ENCODE assay signal across 1 cellular context in genomic region chr15:25087137-25087536, GRCh38.
TF ChIP-seq lines count a peak whose summit lies in the region.

No MANE protein-coding gene starts in this region.

TF ChIP-seq in SK-N-SH, 30 proteins besides CTCF, POLR2A, EP300 and RAD21 (continued from another document):
- TF ChIP-seq SMC3 (IDR thresholded peaks at IDR 0.05; ENCODE audit: low read depth, low read length) (no peak), FOSL2 (IDR thresholded peaks at IDR 0.05; ENCODE audit: borderline replicate concordance, low read depth) (no peak), GABPA (IDR thresholded peaks at IDR 0.05; ENCODE audit: low read depth) (no peak), EZH2phosphoT487 (IDR thresholded peaks at IDR 0.05; ENCODE audit: borderline replicate concordance, low read depth) (no peak), POLR2AphosphoS5 (IDR thresholded peaks at IDR 0.05; ENCODE audit: low read depth, low read length) (no peak), MAX (IDR thresholded peaks at IDR 0.05; ENCODE audit: low read depth) (no peak), YY1 (IDR thresholded peaks at IDR 0.05; ENCODE audit: low read depth) (no peak), IRF3 (IDR thresholded peaks at IDR 0.05; ENCODE audit: low read depth, low read length) (no peak), MXI1 (IDR thresholded peaks at IDR 0.05; ENCODE audit: low read depth, low read length) (no peak), CHD2 (IDR thresholded peaks at IDR 0.05; ENCODE audit: low read length, partially characterized antibody) (no peak), REST (IDR thresholded peaks at IDR 0.05; ENCODE audit: low read depth, low read length) (no peak), NFIC (IDR thresholded peaks at IDR 0.05; ENCODE audit: borderline replicate concordance) (no peak)
TF ChIP-seq in SK-N-SH: peak in this region for 0.
